In the genomic region with DNA sequence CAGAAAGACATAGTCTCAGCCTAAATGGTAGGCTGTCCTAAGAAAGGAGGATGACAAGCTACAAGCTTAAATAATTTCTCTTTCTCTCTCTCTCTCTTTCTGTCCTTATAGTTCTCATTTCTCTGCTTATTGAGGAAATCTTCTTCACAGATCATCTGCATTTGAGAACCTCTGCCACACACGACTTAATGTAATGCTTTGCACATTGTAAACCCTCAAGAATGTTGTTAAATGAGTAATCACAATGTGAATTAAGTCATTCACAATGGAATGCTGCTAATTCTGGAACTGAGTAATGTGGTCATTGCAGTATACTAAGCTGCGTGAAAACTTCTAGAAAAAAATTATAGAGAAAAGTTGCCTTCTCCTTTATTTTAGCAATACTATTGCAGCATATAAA, we compare ENCODE assay signal across 13 cellular contexts.
A peak's percentile ranks its signal among the peaks of the same experiment; 100 is the strongest.
DNase-seq lines count a peak whose midpoint lies in the region; ATAC-seq and TF ChIP-seq lines count a peak whose summit lies in the region.
"Had no signal": no experiment of that assay in that cellular context is flagged by ENCODE, and none has a peak within 500 bp of the region (broad histone marks: within the 10 kb centered on the region; RNA-seq: fewer than 3 reads in every experiment).

No MANE protein-coding gene starts in this region.

- H3K27me3 Mint-ChIP-seq in GM23338 (ENCODE audit: insufficient read depth, low read depth, poor library complexity), result peaks cover under 1% of the 10 kb centered on the region
- H3K27me3 Mint-ChIP-seq: activated naive CD8-positive, alpha-beta T cell had no signal

- no peak overlapping the region for H2AFZ ChIP-seq in GM23338

- peaks cover 10% of the 10 kb centered on the region for H3K4me1 Mint-ChIP-seq in GM23338

- H4K20me1 ChIP-seq in GM23338 (replicated peaks; ENCODE audit: insufficient read depth), result no peaks in the 10 kb centered on the region

- no peaks in the 10 kb centered on the region for H3F3A ChIP-seq in GM23338 (replicated peaks; ENCODE audit: low read depth)

- peak; percentile 5 for DNase-seq in GM23338 (ENCODE audit: low spot score)
- peak in 1 of 2 experiments; percentile 21 for DNase-seq in SJCRH30
- DNase-seq in fibroblast of mammary gland (ENCODE audit: low read depth), result peak; percentile 44
- DNase-seq in cardiac septum (ENCODE audit: low spot score), result no peak
- no peak for DNase-seq in stimulated activated CD4-positive, alpha-beta T cell treated with anti-CD3 and anti-CD28 coated beads, Interleukin-4, amount 100 ng/mL, for 1 hour
- DNase-seq: NCI-H524 treated with DMSO at 0.1 percent for 48 hours, SIG-M5, WERI-Rb-1 had no signal

- 0 out of 2 replicates have a peak overlapping the region, but pooled peaks have one; percentile 78 for H3K27ac Mint-ChIP-seq in GM23338
- H3K27ac Mint-ChIP-seq: activated naive CD8-positive, alpha-beta T cell had no signal

- no peaks in the 10 kb centered on the region for H3K9me3 ChIP-seq in SJCRH30 (replicated peaks)
- H3K9me3 ChIP-seq in skeletal muscle satellite cell (replicated peaks; ENCODE audit: low read length), result no peaks in the 10 kb centered on the region
- H3K9me3 ChIP-seq: right atrium auricular region, suprapubic skin had no signal

- intact Hi-C loops in cardiac septum (cut with DNase I), result no loop called here

- H3K9ac ChIP-seq in skeletal muscle satellite cell (ENCODE audit: low read depth, low read length), result no peak overlapping the region

- H3K9me2 ChIP-seq in GM23338 (ENCODE audit: insufficient read depth), result no peaks in the 10 kb centered on the region

- peaks cover 12% of the 10 kb centered on the region for H3K4me1 ChIP-seq in GM23338 (ENCODE audit: insufficient read depth)
- H3K4me1 ChIP-seq in SJCRH30, result peaks cover 7% of the 10 kb centered on the region; the same call in 1 of the 2 replicates
- peaks cover 11% of the 10 kb centered on the region for H3K4me1 ChIP-seq in skeletal muscle satellite cell (ENCODE audit: control insufficient read depth, insufficient read depth, low read length)
- H3K4me1 ChIP-seq: right atrium auricular region, suprapubic skin had no signal

- H3K36me3 ChIP-seq in GM23338 (ENCODE audit: insufficient read depth), result no peaks in the 10 kb centered on the region
- H3K36me3 ChIP-seq in SJCRH30, result no peaks in the 10 kb centered on the region
- no peaks in the 10 kb centered on the region for H3K36me3 ChIP-seq in skeletal muscle satellite cell (ENCODE audit: insufficient read depth, low read length)
- H3K36me3 ChIP-seq: right atrium auricular region, suprapubic skin, WERI-Rb-1 had no signal

- H3K27me3 ChIP-seq in GM23338 (ENCODE audit: insufficient read depth) (no peaks in the 10 kb centered on the region), SJCRH30 (no peaks in the 10 kb centered on the region), skeletal muscle satellite cell (ENCODE audit: control insufficient read depth, insufficient read depth, low read length) (no peaks in the 10 kb centered on the region)
- H3K27me3 ChIP-seq: right atrium auricular region, suprapubic skin had no signal

- H3K36me3 Mint-ChIP-seq in GM23338 (ENCODE audit: low read depth), result no peaks in the 10 kb centered on the region
- H3K36me3 Mint-ChIP-seq: activated naive CD8-positive, alpha-beta T cell had no signal

- peak overlapping the region; percentile 65 for H3K27ac ChIP-seq in GM23338 (ENCODE audit: low read depth)
- peak overlapping the region; percentile 51 for H3K27ac ChIP-seq in SJCRH30
- H3K27ac ChIP-seq: right atrium auricular region, suprapubic skin, WERI-Rb-1 had no signal

- H3K4me3 ChIP-seq in GM23338 (no peak overlapping the region), SJCRH30 (no peak overlapping the region), fibroblast of mammary gland (ENCODE audit: control insufficient read depth, low read depth, low read length) (no peak overlapping the region), skeletal muscle satellite cell (ENCODE audit: low read length) (no peak overlapping the region)
- H3K4me3 ChIP-seq: right atrium auricular region, suprapubic skin had no signal

- H3K79me2 ChIP-seq in GM23338 (replicated peaks; ENCODE audit: insufficient read depth), result no peaks in the 10 kb centered on the region

- H3K9me3 Mint-ChIP-seq in GM23338, result peaks cover 3% of the 10 kb centered on the region; the same call in 2 of the 3 replicates

- peak overlapping the region; percentile 49; the same call in 1 of the 2 replicates for H3K4me2 ChIP-seq in GM23338
- peak overlapping the region; percentile 25 for H3K4me2 ChIP-seq in skeletal muscle satellite cell (ENCODE audit: low read length)

- TF ChIP-seq CTCF in GM23338 (conservative IDR thresholded peaks at IDR 0.05; ENCODE audit: low read depth in 2 of 2), result no peak
- no peak for TF ChIP-seq CTCF in fibroblast of mammary gland (conservative IDR thresholded peaks at IDR 0.05; ENCODE audit: control insufficient read depth, insufficient read depth, low read depth, low read length)

- H3K4me3 Mint-ChIP-seq in GM23338, result no peak overlapping the region
- H3K4me3 Mint-ChIP-seq: activated naive CD8-positive, alpha-beta T cell had no signal

- ATAC-seq in GM23338 (no peak; the same call in 2 of the 3 replicates), HG02840 (IDR thresholded peaks at IDR 0.05; ENCODE audit: low FRiP score, unreplicated experiment) (no peak)

TF ChIP-seq in GM23338, 12 proteins besides CTCF, POLR2A, EP300 and RAD21 (continues in another document):
- TF ChIP-seq EZH2phosphoT487 (IDR thresholded peaks at IDR 0.05; ENCODE audit: unreplicated experiment) (no peak), STAT1 (IDR thresholded peaks at IDR 0.05; ENCODE audit: unreplicated experiment) (no peak), POLR2AphosphoS5 (IDR thresholded peaks at IDR 0.05; ENCODE audit: low read depth) (no peak), ETS1 (IDR thresholded peaks at IDR 0.05) (no peak)
- TF ChIP-seq, protein P1, sequence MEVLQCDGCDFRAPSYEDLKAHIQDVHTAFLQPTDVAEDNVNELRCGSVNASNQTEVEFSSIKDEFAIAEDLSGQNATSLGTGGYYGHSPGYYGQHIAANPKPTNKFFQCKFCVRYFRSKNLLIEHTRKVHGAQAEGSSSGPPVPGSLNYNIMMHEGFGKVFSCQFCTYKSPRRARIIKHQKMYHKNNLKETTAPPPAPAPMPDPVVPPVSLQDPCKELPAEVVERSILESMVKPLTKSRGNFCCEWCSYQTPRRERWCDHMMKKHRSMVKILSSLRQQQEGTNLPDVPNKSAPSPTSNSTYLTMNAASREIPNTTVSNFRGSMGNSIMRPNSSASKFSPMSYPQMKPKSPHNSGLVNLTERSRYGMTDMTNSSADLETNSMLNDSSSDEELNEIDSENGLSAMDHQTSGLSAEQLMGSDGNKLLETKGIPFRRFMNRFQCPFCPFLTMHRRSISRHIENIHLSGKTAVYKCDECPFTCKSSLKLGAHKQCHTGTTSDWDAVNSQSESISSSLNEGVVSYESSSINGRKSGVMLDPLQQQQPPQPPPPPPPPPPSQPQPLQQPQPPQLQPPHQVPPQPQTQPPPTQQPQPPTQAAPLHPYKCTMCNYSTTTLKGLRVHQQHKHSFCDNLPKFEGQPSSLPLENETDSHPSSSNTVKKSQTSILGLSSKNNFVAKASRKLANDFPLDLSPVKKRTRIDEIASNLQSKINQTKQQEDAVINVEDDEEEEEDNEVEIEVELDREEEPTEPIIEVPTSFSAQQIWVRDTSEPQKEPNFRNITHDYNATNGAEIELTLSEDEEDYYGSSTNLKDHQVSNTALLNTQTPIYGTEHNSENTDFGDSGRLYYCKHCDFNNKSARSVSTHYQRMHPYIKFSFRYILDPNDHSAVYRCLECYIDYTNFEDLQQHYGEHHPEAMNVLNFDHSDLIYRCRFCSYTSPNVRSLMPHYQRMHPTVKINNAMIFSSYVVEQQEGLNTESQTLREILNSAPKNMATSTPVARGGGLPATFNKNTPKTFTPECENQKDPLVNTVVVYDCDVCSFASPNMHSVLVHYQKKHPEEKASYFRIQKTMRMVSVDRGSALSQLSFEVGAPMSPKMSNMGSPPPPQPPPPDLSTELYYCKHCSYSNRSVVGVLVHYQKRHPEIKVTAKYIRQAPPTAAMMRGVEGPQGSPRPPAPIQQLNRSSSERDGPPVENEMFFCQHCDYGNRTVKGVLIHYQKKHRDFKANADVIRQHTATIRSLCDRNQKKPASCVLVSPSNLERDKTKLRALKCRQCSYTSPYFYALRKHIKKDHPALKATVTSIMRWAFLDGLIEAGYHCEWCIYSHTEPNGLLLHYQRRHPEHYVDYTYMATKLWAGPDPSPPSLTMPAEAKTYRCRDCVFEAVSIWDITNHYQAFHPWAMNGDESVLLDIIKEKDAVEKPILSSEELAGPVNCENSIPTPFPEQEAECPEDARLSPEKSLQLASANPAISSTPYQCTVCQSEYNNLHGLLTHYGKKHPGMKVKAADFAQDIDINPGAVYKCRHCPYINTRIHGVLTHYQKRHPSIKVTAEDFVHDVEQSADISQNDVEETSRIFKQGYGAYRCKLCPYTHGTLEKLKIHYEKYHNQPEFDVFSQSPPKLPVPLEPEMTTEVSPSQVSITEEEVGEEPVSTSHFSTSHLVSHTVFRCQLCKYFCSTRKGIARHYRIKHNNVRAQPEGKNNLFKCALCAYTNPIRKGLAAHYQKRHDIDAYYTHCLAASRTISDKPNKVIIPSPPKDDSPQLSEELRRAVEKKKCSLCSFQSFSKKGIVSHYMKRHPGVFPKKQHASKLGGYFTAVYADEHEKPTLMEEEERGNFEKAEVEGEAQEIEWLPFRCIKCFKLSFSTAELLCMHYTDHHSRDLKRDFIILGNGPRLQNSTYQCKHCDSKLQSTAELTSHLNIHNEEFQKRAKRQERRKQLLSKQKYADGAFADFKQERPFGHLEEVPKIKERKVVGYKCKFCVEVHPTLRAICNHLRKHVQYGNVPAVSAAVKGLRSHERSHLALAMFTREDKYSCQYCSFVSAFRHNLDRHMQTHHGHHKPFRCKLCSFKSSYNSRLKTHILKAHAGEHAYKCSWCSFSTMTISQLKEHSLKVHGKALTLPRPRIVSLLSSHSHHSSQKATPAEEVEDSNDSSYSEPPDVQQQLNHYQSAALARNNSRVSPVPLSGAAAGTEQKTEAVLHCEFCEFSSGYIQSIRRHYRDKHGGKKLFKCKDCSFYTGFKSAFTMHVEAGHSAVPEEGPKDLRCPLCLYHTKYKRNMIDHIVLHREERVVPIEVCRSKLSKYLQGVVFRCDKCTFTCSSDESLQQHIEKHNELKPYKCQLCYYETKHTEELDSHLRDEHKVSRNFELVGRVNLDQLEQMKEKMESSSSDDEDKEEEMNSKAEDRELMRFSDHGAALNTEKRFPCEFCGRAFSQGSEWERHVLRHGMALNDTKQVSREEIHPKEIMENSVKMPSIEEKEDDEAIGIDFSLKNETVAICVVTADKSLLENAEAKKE (CRISPR knock-in tag; IDR thresholded peaks at IDR 0.05), result no peak

Comparison
In these comparisons a context has a peak if more than half of its experiments do, and no peak if none do; other contexts are left out.
1. DNase-seq: peak in GM23338 (single experiment) and fibroblast of mammary gland (single experiment); none in cardiac septum (single experiment) and stimulated activated CD4-positive, alpha-beta T cell treated with anti-CD3 and anti-CD28 coated beads, Interleukin-4, amount 100 ng/mL, for 1 hour (single experiment).